8 cellular contexts compared by ENCODE assay signal in genomic region chr5:115377468-115378217, GRCh38.
DNase-seq lines count a peak whose midpoint lies in the region; ATAC-seq and TF ChIP-seq lines count a peak whose summit lies in the region.

No MANE protein-coding gene starts in this region.

- no peaks in the 10 kb centered on the region for H3K9me3 Mint-ChIP-seq in activated naive CD4-positive, alpha-beta T cell treated with anti-CD3 and anti-CD28 coated beads for 36 hours

- H3K4me1 Mint-ChIP-seq in activated naive CD4-positive, alpha-beta T cell treated with anti-CD3 and anti-CD28 coated beads for 36 hours (ENCODE audit: low read depth) = peaks cover 6% of the 10 kb centered on the region

- TF ChIP-seq CTCF in epithelial cell of esophagus (IDR thresholded peaks at IDR 0.05; ENCODE audit: insufficient read depth, low read depth, low read length, missing control alignments) (peak; percentile 18), prostate gland (IDR thresholded peaks at IDR 0.05) (peak in 2 of 4 experiments; percentile 16 to 23)

- no peak for TF ChIP-seq POLR2A in prostate gland (IDR thresholded peaks at IDR 0.05)

- H3K27ac ChIP-seq in prostate gland = no peak overlapping the region

- H3K4me1 ChIP-seq in prostate gland (replicated peaks) = no peaks in the 10 kb centered on the region

- H3K27ac Mint-ChIP-seq in activated naive CD4-positive, alpha-beta T cell treated with anti-CD3 and anti-CD28 coated beads for 36 hours = no peak overlapping the region

- no peaks in the 10 kb centered on the region for H3K9me3 ChIP-seq in prostate gland

- H3K27me3 Mint-ChIP-seq in activated naive CD4-positive, alpha-beta T cell treated with anti-CD3 and anti-CD28 coated beads for 36 hours (ENCODE audit: low read depth) = no peaks in the 10 kb centered on the region

- H3K36me3 ChIP-seq in prostate gland = no peaks in the 10 kb centered on the region

- no peaks in the 10 kb centered on the region for H3K36me3 Mint-ChIP-seq in activated naive CD4-positive, alpha-beta T cell treated with anti-CD3 and anti-CD28 coated beads for 36 hours (ENCODE audit: low read depth)

- DNase-seq in EL (peak; percentile 88), KBM-7 (peak; percentile 5), epithelial cell of esophagus (ENCODE audit: low read depth) (peak; percentile 82), skeletal muscle cell (ENCODE audit: low read depth) (peak; percentile 85), prostate gland (ENCODE audit: low spot score) (no peak)
- no peak for DNase-seq in activated CD4-positive, alpha-beta T cell treated with anti-CD3 and anti-CD28 coated beads, Interleukin-2, amount 50 U/mL, for 4 hours
- DNase-seq in activated naive CD4-positive, alpha-beta T cell treated with anti-CD3 and anti-CD28 coated beads for 36 hours = no peak

- peak; percentile 65 for ATAC-seq in GM21447 (IDR thresholded peaks at IDR 0.05; ENCODE audit: unreplicated experiment)

- WGBS in prostate gland = 65% methylated on average over 4 of the region's 4 CpGs

- CTCF ChIA-PET in activated naive CD4-positive, alpha-beta T cell treated with anti-CD3 and anti-CD28 coated beads for 36 hours (lab: Charles Lee) = interaction anchor here (0.6 to 1.6 kb wide), 2 partner anchors 68 to 454 kb away, joined by 3 to 4 read pairs; no protein-coding TSS in a partner anchor

- in situ Hi-C loops in KBM-7 (cut with MboI; ENCODE audit: low pct_unique_long_range_greater_than_20kb, low sequenced_read_pairs) = no loop called here

- intact Hi-C loops in prostate gland (cut with DNase I) = loop anchor here (5.0 kb wide), 1 partner anchor 210 kb away; no protein-coding TSS in a partner anchor
- intact Hi-C loops in activated naive CD4-positive, alpha-beta T cell treated with anti-CD3 and anti-CD28 coated beads for 36 hours (cut with micrococcal nuclease) = loop anchor here (1.0 to 5.0 kb wide), 3 partner anchors 83 to 195 kb away; no protein-coding TSS in a partner anchor

- H3K27me3 ChIP-seq in prostate gland (replicated peaks; ENCODE audit: insufficient read depth) = no peaks in the 10 kb centered on the region

- H3K4me3 Mint-ChIP-seq in activated naive CD4-positive, alpha-beta T cell treated with anti-CD3 and anti-CD28 coated beads for 36 hours = no peak overlapping the region

- no peak overlapping the region for H3K4me3 ChIP-seq in epithelial cell of esophagus (ENCODE audit: low read length)
- no peak overlapping the region for H3K4me3 ChIP-seq in skeletal muscle cell (ENCODE audit: low read depth, low read length)
- H3K4me3 ChIP-seq in prostate gland = no peak overlapping the region

Comparison
In these comparisons a context has a peak if more than half of its experiments do, and no peak if none do; other contexts are left out.
1. DNase-seq: peak in EL (single experiment), KBM-7 (single experiment), epithelial cell of esophagus (single experiment) and skeletal muscle cell (single experiment); none in prostate gland (single experiment), activated CD4-positive, alpha-beta T cell treated with anti-CD3 and anti-CD28 coated beads, Interleukin-2, amount 50 U/mL, for 4 hours (0 of 2) and activated naive CD4-positive, alpha-beta T cell treated with anti-CD3 and anti-CD28 coated beads for 36 hours (single experiment).